In genomic region chr1:201456499-201457309, GRCh38 we compare ENCODE assay signal across 1 cellular context.
A peak's percentile ranks its signal among the peaks of the same experiment; 100 is the strongest.
TF ChIP-seq lines count a peak whose summit lies in the region.

No MANE protein-coding gene starts in this region.

TF ChIP-seq in HEK293, 187 proteins besides CTCF, POLR2A, EP300 and RAD21 (continued from another document):
- TF ChIP-seq ATF2 (tag by site-specific recombination; IDR thresholded peaks at IDR 0.05; ENCODE audit: low read depth) (peak; percentile 79), ZNF596 (tag by site-specific recombination; IDR thresholded peaks at IDR 0.05) (no peak), ZNF184 (tag by site-specific recombination; IDR thresholded peaks at IDR 0.05) (0 out of 2 replicates have a peak, but pooled peaks have one; percentile 39), IKZF3 (tag by site-specific recombination; IDR thresholded peaks at IDR 0.05) (0 out of 2 replicates have a peak, but pooled peaks have one; percentile 18), TSHZ1 (tag by site-specific recombination; IDR thresholded peaks at IDR 0.05; ENCODE audit: borderline replicate concordance) (no peak), ZXDB (tag by site-specific recombination; IDR thresholded peaks at IDR 0.05) (no peak), SP7 (tag by site-specific recombination; IDR thresholded peaks at IDR 0.05) (no peak), ZFP41 (tag by site-specific recombination; IDR thresholded peaks at IDR 0.05; ENCODE audit: borderline replicate concordance) (no peak), SP2 (tag by site-specific recombination; IDR thresholded peaks at IDR 0.05) (no peak), ZSCAN16 (tag by site-specific recombination; IDR thresholded peaks at IDR 0.05) (no peak), ZBTB11 (tag by site-specific recombination; conservative IDR thresholded peaks at IDR 0.05; ENCODE audit: low read depth) (peak; percentile 81), ZFP69B (tag by site-specific recombination; IDR thresholded peaks at IDR 0.05) (no peak), ZNF280C (tag by site-specific recombination; IDR thresholded peaks at IDR 0.05) (no peak), ZNF561 (tag by site-specific recombination; IDR thresholded peaks at IDR 0.05; ENCODE audit: borderline replicate concordance) (no peak), ZNF518A (tag by site-specific recombination; conservative IDR thresholded peaks at IDR 0.05; ENCODE audit: low read depth) (no peak), ZBTB1 (tag by site-specific recombination; IDR thresholded peaks at IDR 0.05) (no peak), ZBTB17 (tag by site-specific recombination; IDR thresholded peaks at IDR 0.05) (peak; percentile 41; the same call in 1 of the 2 replicates), ZNF394 (tag by site-specific recombination; IDR thresholded peaks at IDR 0.05; ENCODE audit: borderline replicate concordance) (no peak), ZFP37 (tag by site-specific recombination; IDR thresholded peaks at IDR 0.05) (0 out of 2 replicates have a peak, but pooled peaks have one; percentile 32), ZNF341 (tag by site-specific recombination; IDR thresholded peaks at IDR 0.05; ENCODE audit: low read depth) (peak; percentile 64; the same call in 1 of the 2 replicates), ZNF530 (tag by site-specific recombination; IDR thresholded peaks at IDR 0.05; ENCODE audit: low read depth) (no peak), PRDM1 (tag by site-specific recombination; IDR thresholded peaks at IDR 0.05) (peak; percentile 46; the same call in 1 of the 2 replicates), ZNF629 (tag by site-specific recombination; IDR thresholded peaks at IDR 0.05) (peak; percentile 82), ZBTB20 (tag by site-specific recombination; IDR thresholded peaks at IDR 0.05) (peak; percentile 44), ZBTB21 (tag by site-specific recombination; IDR thresholded peaks at IDR 0.05) (peak; percentile 77), ZBTB10 (tag by site-specific recombination; IDR thresholded peaks at IDR 0.05) (no peak), SETDB1 (IDR thresholded peaks at IDR 0.05; ENCODE audit: insufficient read length, low read length) (no peak), ZNF521 (tag by site-specific recombination; IDR thresholded peaks at IDR 0.05) (no peak)
